Comparison of ENCODE assay signal across 23 cellular contexts in the genomic region with DNA sequence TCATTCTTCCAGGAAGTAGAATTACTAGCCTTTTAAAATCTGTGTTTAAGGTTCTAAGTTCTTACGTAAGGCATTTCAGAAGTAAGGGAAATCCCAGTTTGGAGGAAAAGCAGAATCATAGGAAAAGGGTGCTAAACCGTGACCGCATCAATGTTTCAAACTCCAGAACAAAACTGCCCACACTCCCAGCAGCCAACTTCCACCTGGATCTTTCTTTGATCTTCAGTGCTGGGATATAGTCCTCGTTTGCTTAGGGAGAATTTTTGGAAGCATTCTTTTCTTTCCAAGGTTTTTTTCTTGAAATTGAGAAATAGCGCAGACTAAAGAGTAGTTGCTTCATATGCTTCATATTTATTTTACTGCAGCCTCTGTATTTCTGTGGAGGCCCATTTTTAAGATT. TPM values are rescaled to one million over a fixed set of nuclear protein-coding genes. Genes with fewer than 3 reads are reported as not detected.
A peak's percentile ranks its signal among the peaks of the same experiment; 100 is the strongest.
DNase-seq lines count a peak whose midpoint lies in the region; ATAC-seq and TF ChIP-seq lines count a peak whose summit lies in the region.
"Had no signal": no experiment of that assay in that cellular context is flagged by ENCODE, and none has a peak within 500 bp of the region (broad histone marks: within the 10 kb centered on the region; RNA-seq: fewer than 3 reads in every experiment).

No MANE protein-coding gene starts in this region.

- ATAC-seq in upper lobe of left lung (ENCODE audit: low FRiP score in 2 of 2) (no peak), HG03520 (IDR thresholded peaks at IDR 0.05; ENCODE audit: unreplicated experiment) (no peak)
- ATAC-seq: gastroesophageal sphincter, HCT116 had no signal

- H3K27me3 ChIP-seq in adipocyte (replicated peaks; ENCODE audit: control insufficient read depth, insufficient read depth, low read length) (no peaks in the 10 kb centered on the region), mucosa of stomach (ENCODE audit: control insufficient read depth, insufficient read depth, low read length) (no peaks in the 10 kb centered on the region), upper lobe of left lung (no peaks in the 10 kb centered on the region)
- H3K27me3 ChIP-seq: SJCRH30, tibial artery had no signal

- H3K9me3 ChIP-seq in adipocyte (ENCODE audit: control insufficient read depth, low read length) (no peaks in the 10 kb centered on the region), mucosa of stomach (ENCODE audit: control insufficient read depth, low read length) (no peaks in the 10 kb centered on the region), upper lobe of left lung (no peaks in the 10 kb centered on the region)
- H3K9me3 ChIP-seq: gastroesophageal sphincter, mucosa of descending colon, SJCRH30, tibial artery had no signal

- DNase-seq in adipocyte (ENCODE audit: low read depth) (peak; percentile 32), glomerular visceral epithelial cell (ENCODE audit: extremely low spot score) (peak; percentile 59), upper lobe of left lung (no peak), NCI-H446 (lab: John Stamatoyannopoulos, UW) (no peak), NCI-H2081 treated with DMSO at 0.1 percent for 48 hours (lab: John Stamatoyannopoulos, UW) (no peak)
- no peak for DNase-seq in NK-92 treated with Interleukin-12 subunit alpha and Interleukin-12 subunit beta, amount 100 ng/mL, for 24 hours (lab: John Stamatoyannopoulos, UW)
- DNase-seq: activated CD4-positive, alpha-beta T cell treated with anti-CD3 and anti-CD28 coated beads for 48 hours; AML-193; CD8-positive, alpha-beta memory T cell; DMS79; KBM-7; mucosa of descending colon; NCI-H1694; PC-3; SJCRH30; stimulated activated CD4-positive, alpha-beta T cell treated with anti-CD3 and anti-CD28 coated beads, Interleukin-4, amount 100 ng/mL, for 1 hour; stimulated activated naive CD4-positive, alpha-beta T cell treated with Interleukin-2 at 50 U/mL for 16 hours; T-helper 1 cell; tibial artery had no signal

- H3K27ac ChIP-seq in upper lobe of left lung, result peak overlapping the region; percentile 46 to 59 (median 56)
- H3K27ac ChIP-seq: gastroesophageal sphincter, SJCRH30, tibial artery had no signal

- TF ChIP-seq EP300 in upper lobe of left lung (IDR thresholded peaks at IDR 0.05), result no peak

- H3K36me3 ChIP-seq in adipocyte (ENCODE audit: control insufficient read depth, insufficient read depth, low read length, severe bottlenecking) (no peaks in the 10 kb centered on the region), mucosa of stomach (ENCODE audit: control insufficient read depth, insufficient read depth, low read length) (no peaks in the 10 kb centered on the region), upper lobe of left lung (no peaks in the 10 kb centered on the region)
- H3K36me3 ChIP-seq: gastroesophageal sphincter, SJCRH30, tibial artery had no signal

- TF ChIP-seq POLR2A in upper lobe of left lung (IDR thresholded peaks at IDR 0.05), result no peak

- H3K4me3 ChIP-seq in adipocyte (ENCODE audit: low read length) (no peak overlapping the region), mucosa of stomach (ENCODE audit: low read length) (no peak overlapping the region), upper lobe of left lung (no peak overlapping the region)
- H3K4me3 ChIP-seq: gastroesophageal sphincter, mucosa of descending colon, SJCRH30, tibial artery had no signal

- peak overlapping the region; percentile 17 for H3K9ac ChIP-seq in adipocyte (ENCODE audit: low read length)
- H3K9ac ChIP-seq in mucosa of stomach (ENCODE audit: low read length), result peak overlapping the region; percentile 65

- H3K4me1 ChIP-seq in adipocyte (ENCODE audit: control insufficient read depth, insufficient read depth, low read length) (peaks cover 17% of the 10 kb centered on the region), mucosa of stomach (ENCODE audit: control insufficient read depth, insufficient read depth, low read length) (peaks cover 27% of the 10 kb centered on the region), upper lobe of left lung (peaks cover 3 to 25% (median 10%) of the 10 kb centered on the region in 4 donors)
- H3K4me1 ChIP-seq: gastroesophageal sphincter, tibial artery had no signal

- WGBS in upper lobe of left lung, 2 donors, result 52 to 70% methylated on average over 5 of the region's 5 CpGs

- no peak for TF ChIP-seq CTCF in upper lobe of left lung (IDR thresholded peaks at IDR 0.05)

RNA-seq across cellular contexts. Expression of gene PROSER2, which starts 8.9 kb away (rescaled TPM):
- total RNA-seq in upper lobe of left lung, result 10 to 100 TPM; 19.8 to 64.5 (median 24.7) TPM

Comparison
In these comparisons a context has a peak if more than half of its experiments do, and no peak if none do; other contexts are left out.
1. DNase-seq: peak in adipocyte (single experiment) and glomerular visceral epithelial cell (single experiment); none in upper lobe of left lung (0 of 2), NK-92 treated with Interleukin-12 subunit alpha and Interleukin-12 subunit beta, amount 100 ng/mL, for 24 hours (single experiment), NCI-H446 (0 of 2) and NCI-H2081 treated with DMSO at 0.1 percent for 48 hours (single experiment).